ENCODE assay signal across 14 cellular contexts in the genomic region with DNA sequence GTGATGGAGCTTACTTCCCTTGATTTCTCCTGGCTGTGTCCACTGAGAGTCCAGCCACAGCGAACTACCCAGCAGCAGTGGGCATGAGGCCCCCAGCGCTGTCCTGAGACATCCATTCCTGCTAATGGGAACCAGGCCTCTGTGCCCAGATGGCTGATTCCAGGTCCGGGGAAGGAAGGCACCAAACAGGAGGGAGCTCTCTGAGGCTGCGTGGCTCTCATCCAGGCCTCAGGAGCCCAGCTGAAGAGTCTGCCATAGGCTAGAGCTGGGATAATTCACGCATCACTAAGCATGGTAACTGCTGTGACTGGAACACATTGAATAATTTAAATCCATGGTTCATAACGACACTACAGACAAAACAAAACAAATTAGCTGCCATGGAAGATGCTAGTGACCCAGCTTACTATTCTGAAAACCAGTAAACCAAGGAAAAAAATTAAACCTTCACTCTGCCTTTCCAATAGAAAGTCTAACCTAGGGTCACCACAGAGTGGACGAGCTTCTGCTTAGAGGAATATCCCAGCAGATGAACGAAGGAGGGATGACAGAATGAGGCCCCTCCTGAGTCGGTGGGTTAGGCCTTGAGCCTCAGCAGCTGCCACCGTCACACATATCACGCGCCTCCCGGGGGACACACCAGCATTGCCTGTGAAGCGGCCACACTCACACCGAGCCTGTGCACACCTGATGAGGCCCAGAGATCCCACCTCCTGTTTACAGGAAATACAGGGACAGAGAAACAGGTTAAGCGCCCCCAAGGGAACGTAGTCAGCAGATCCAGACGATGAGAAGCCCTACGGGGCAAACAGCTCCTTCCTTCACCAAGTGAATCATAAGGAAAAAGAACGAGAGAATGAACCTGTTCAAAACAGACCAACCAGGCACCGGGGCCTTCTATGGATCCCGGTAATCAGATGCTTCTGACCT. TPM values are rescaled to one million over a fixed set of nuclear protein-coding genes. Genes with fewer than 3 reads are reported as not detected.
DNase-seq lines count a peak whose midpoint lies in the region.
"Had no signal": no experiment of that assay in that cellular context is flagged by ENCODE, and none has a peak within 500 bp of the region (broad histone marks: within the 10 kb centered on the region; RNA-seq: fewer than 3 reads in every experiment).

No MANE protein-coding gene starts in this region.

- no peak overlapping the region for H3K4me2 ChIP-seq in mesendoderm (ENCODE audit: low read length)

- in situ Hi-C loops in HAP-1 (cut with MboI; ENCODE audit: low sequenced_read_pairs), result no loop called here

- H3K4me3 ChIP-seq in mesendoderm (ENCODE audit: low read length) (no peak overlapping the region), HAP-1 (no peak overlapping the region)

- no peak overlapping the region for H4K5ac ChIP-seq in mesendoderm (ENCODE audit: low read length)

- no peak overlapping the region for H2AK5ac ChIP-seq in mesendoderm (ENCODE audit: low read length)

- no peak overlapping the region for H3K18ac ChIP-seq in mesendoderm (ENCODE audit: low read length)

- DNase-seq in ELF-1 (ENCODE audit: low read depth, low spot score), result peak; percentile 38
- DNase-seq in NCI-H2171 treated with DMSO at 0.1 percent for 48 hours (lab: John Stamatoyannopoulos, UW), result peak; percentile 93
- peak; percentile 77 to 90 for DNase-seq in cerebellar nuclear complex (lab: John Stamatoyannopoulos, UW)
- peak; percentile 69 for DNase-seq in renal cortical epithelial cell (ENCODE audit: low read depth)
- no peak for DNase-seq in amniotic stem cell (lab: John Stamatoyannopoulos, UW)
- no peak for DNase-seq in mesendoderm
- no peak for DNase-seq in epidermal melanocyte (ENCODE audit: insufficient read length, low spot score)
- no peak for DNase-seq in HAP-1 (ENCODE audit: low spot score in 2 of 2)
- DNase-seq: activated CD4-positive, alpha-beta T cell treated with anti-CD3 and anti-CD28 coated beads, Interleukin-2, amount 50 U/mL, for 48 hours; activated T-cell treated with anti-CD3 and anti-CD28 coated beads, Interleukin-2, amount 50 U/mL, for 72 hours; DND-41; stimulated activated naive B cell treated with anti-CD40 and anti-IgM and Interleukin-4, amounts not matched to agents 10 μg/mL and 1 μg/mL and 100 μg/mL, for 72 hours had no signal

- H3K79me2 ChIP-seq in mesendoderm (ENCODE audit: control insufficient read depth, insufficient read depth, low read length), result no peaks in the 10 kb centered on the region

- H3K9ac ChIP-seq in mesendoderm (ENCODE audit: low read length), result no peak overlapping the region

- no peak overlapping the region for H3K27ac ChIP-seq in mesendoderm (ENCODE audit: low read depth, low read length)

- H3K4ac ChIP-seq in mesendoderm (ENCODE audit: low read depth, low read length), result no peak overlapping the region

- H3K79me1 ChIP-seq in mesendoderm (ENCODE audit: low read length), result no peaks in the 10 kb centered on the region

- H2BK120ac ChIP-seq in mesendoderm (ENCODE audit: low read depth, low read length), result no peak overlapping the region

- no peak overlapping the region for H2BK5ac ChIP-seq in mesendoderm (ENCODE audit: low read length)

- no peak overlapping the region for H4K8ac ChIP-seq in mesendoderm (ENCODE audit: low read depth, low read length)

- H3K27me3 ChIP-seq in mesendoderm (ENCODE audit: insufficient read depth, low read length, poor library complexity), result no peaks in the 10 kb centered on the region
- H3K27me3 ChIP-seq in HAP-1 (ENCODE audit: low read depth), result no peaks in the 10 kb centered on the region

- no peaks in the 10 kb centered on the region for H3K9me3 ChIP-seq in HAP-1

- WGBS in mesendoderm (ENCODE audit: extremely low coverage, insufficient coverage, low lambda C conversion rate), result no CpG with 5 or more reads among the region's 22 CpGs

- no peak overlapping the region for H2BK15ac ChIP-seq in mesendoderm (replicated peaks; ENCODE audit: low read depth)

- no peak overlapping the region for H3K56ac ChIP-seq in mesendoderm (ENCODE audit: low read length)

- H3K4me1 ChIP-seq in mesendoderm (ENCODE audit: control insufficient read depth, low read depth, low read length) (no peaks in the 10 kb centered on the region), HAP-1 (no peaks in the 10 kb centered on the region)

- H3K36me3 ChIP-seq in mesendoderm (ENCODE audit: control insufficient read depth, insufficient read depth, low read length) (peaks cover 3% of the 10 kb centered on the region), HAP-1 (replicated peaks) (peaks cover 6% of the 10 kb centered on the region)

- no peak overlapping the region for H3K23ac ChIP-seq in mesendoderm (ENCODE audit: low read length)

RNA-seq across cellular contexts. Expression of a gene that starts 25.0 kb away (rescaled TPM):
- 37.9 and 39.6 TPM in 2 replicates for total RNA-seq in renal cortical epithelial cell
- 29.4 TPM for polyA plus RNA-seq in mesendoderm (2013, experiment 1 of 2)
- 27.1 TPM for polyA plus RNA-seq in mesendoderm (2013, experiment 2 of 2)

RNA-seq across cellular contexts. Expression of a gene that starts 35.7 kb away (rescaled TPM):
- 20.7 and 44.8 TPM in 2 replicates for total RNA-seq in renal cortical epithelial cell
- 15.6 TPM for polyA plus RNA-seq in mesendoderm (2013, experiment 1 of 2)
- polyA plus RNA-seq in mesendoderm (2013, experiment 2 of 2), result 14.2 TPM

RNA-seq across cellular contexts. Expression of a gene that starts 36.0 kb away (rescaled TPM):
- 5.1 and 5.4 TPM in 2 replicates for total RNA-seq in renal cortical epithelial cell
- polyA plus RNA-seq in mesendoderm (2013, experiment 1 of 2), result 5.4 TPM
- 5.9 TPM for polyA plus RNA-seq in mesendoderm (2013, experiment 2 of 2)

RNA-seq across cellular contexts. Expression of a gene that starts 48.7 kb away (rescaled TPM):
- total RNA-seq in renal cortical epithelial cell, result 4.8 TPM in 1 of 2 replicates, not detected in the other
- polyA plus RNA-seq in mesendoderm (2013, experiment 1 of 2), result 2.0 TPM
- 2.0 TPM for polyA plus RNA-seq in mesendoderm (2013, experiment 2 of 2)
- total RNA-seq: myocyte, NCI-H460 had no signal

Comparison
In these comparisons a context has a peak if more than half of its experiments do, and no peak if none do; other contexts are left out.
1. DNase-seq: peak in ELF-1 (single experiment), NCI-H2171 treated with DMSO at 0.1 percent for 48 hours (single experiment), cerebellar nuclear complex (2 of 2) and renal cortical epithelial cell (single experiment); none in amniotic stem cell (single experiment), mesendoderm (single experiment), epidermal melanocyte (single experiment) and HAP-1 (0 of 2).